In genomic region chr6:39824030-39824926, GRCh38 we compare ENCODE assay signal across 15 cellular contexts. TPM values are rescaled to one million over a fixed set of nuclear protein-coding genes. Genes with fewer than 3 reads are reported as not detected.
DNase-seq lines count a peak whose midpoint lies in the region; ATAC-seq and TF ChIP-seq lines count a peak whose summit lies in the region.
"Had no signal": no experiment of that assay in that cellular context is flagged by ENCODE, and none has a peak within 500 bp of the region (broad histone marks: within the 10 kb centered on the region; RNA-seq: fewer than 3 reads in every experiment).

No MANE protein-coding gene starts in this region.

- H4K8ac ChIP-seq in mesenchymal stem cell (ENCODE audit: low read length): peak overlapping the region; percentile 88

- peak overlapping the region; percentile 48 for H2BK15ac ChIP-seq in mesenchymal stem cell (ENCODE audit: low read depth, poor library complexity, severe bottlenecking)

- no peaks in the 10 kb centered on the region for H3K27me3 ChIP-seq in mesenchymal stem cell (ENCODE audit: control insufficient read depth in 1 of 2, insufficient read depth in 1 of 2, low read length in 2 of 2)
- H3K27me3 ChIP-seq in thoracic aorta (replicated peaks; ENCODE audit: insufficient read depth): no peaks in the 10 kb centered on the region

- peak overlapping the region; percentile 13 for H2AK5ac ChIP-seq in mesenchymal stem cell (ENCODE audit: low read length, severe bottlenecking)

- 84% methylated on average over 9 of the region's 9 CpGs for WGBS in mesenchymal stem cell

- DNase-seq in DMS53 (lab: John Stamatoyannopoulos, UW): peak; percentile 8
- no peak for DNase-seq in DMS53 treated with DMSO at 0.1 percent for 48 hours (lab: John Stamatoyannopoulos, UW; ENCODE audit: unreplicated experiment)
- no peak for DNase-seq in mesenchymal stem cell
- DNase-seq in thoracic aorta (ENCODE audit: low spot score): no peak
- DNase-seq in activated CD4-positive, alpha-beta T cell treated with anti-CD3 and anti-CD28 coated beads, Interleukin-2, amount 10 ng/mL, durations not matched to agents 24 days and 14 days: no peak
- DNase-seq: activated CD4-positive, CD25-positive, alpha-beta regulatory T cell; amniotic stem cell; CD8-positive, alpha-beta memory T cell; effector CD8-positive, alpha-beta T cell; mammary epithelial cell had no signal

- peak overlapping the region; percentile 2 for H2BK120ac ChIP-seq in mesenchymal stem cell (ENCODE audit: low read depth, low read length)

- H3K9me3 ChIP-seq in mesenchymal stem cell (ENCODE audit: control insufficient read depth, low read length): no peaks in the 10 kb centered on the region
- no peaks in the 10 kb centered on the region for H3K9me3 ChIP-seq in thoracic aorta

- H3K4me3 Mint-ChIP-seq in activated CD4-positive, alpha-beta T cell treated with anti-CD3 and anti-CD28 coated beads, Interleukin-2, amount 10 ng/mL, durations not matched to agents 24 days and 14 days: no peak overlapping the region
- H3K4me3 Mint-ChIP-seq: CD8-positive, alpha-beta memory T cell; stimulated activated naive CD8-positive, alpha-beta T cell treated with anti-CD3 and anti-CD28 coated beads, Interleukin-15, Interleukin-2, amounts not matched to agents 100 ng/mL and 50 ng/mL, for 24 hours had no signal

- no peak overlapping the region for H3K27ac Mint-ChIP-seq in activated CD4-positive, alpha-beta T cell treated with anti-CD3 and anti-CD28 coated beads, Interleukin-2, amount 10 ng/mL, durations not matched to agents 24 days and 14 days
- H3K27ac Mint-ChIP-seq: CD8-positive, alpha-beta memory T cell; stimulated activated naive CD8-positive, alpha-beta T cell treated with anti-CD3 and anti-CD28 coated beads, Interleukin-15, Interleukin-2, amounts not matched to agents 100 ng/mL and 50 ng/mL, for 24 hours had no signal

- no peak overlapping the region for H3K4me2 ChIP-seq in mesenchymal stem cell (ENCODE audit: low read length, poor library complexity, severe bottlenecking)

- H3K18ac ChIP-seq in mesenchymal stem cell (ENCODE audit: low read depth in 1 of 2, low read length in 2 of 2): peak overlapping the region; percentile 31 to 92

- no peak overlapping the region for H2AFZ ChIP-seq in mesenchymal stem cell (ENCODE audit: low read depth, low read length)

- intact Hi-C loops in activated CD4-positive, alpha-beta T cell treated with anti-CD3 and anti-CD28 coated beads, Interleukin-2, amount 10 ng/mL, durations not matched to agents 24 days and 14 days (cut with micrococcal nuclease): no loop called here

- H4K91ac ChIP-seq in mesenchymal stem cell (ENCODE audit: low read length): peak overlapping the region; percentile 86

- peaks cover 10% of the 10 kb centered on the region for H3K4me1 ChIP-seq in mesenchymal stem cell (ENCODE audit: control insufficient read depth, insufficient read depth, low read depth, low read length)
- H3K4me1 ChIP-seq in thoracic aorta (ENCODE audit: control insufficient read depth in 1 of 2, low read depth in 2 of 2): peaks cover 51 to 92% of the 10 kb centered on the region in 2 donors

- H3K79me1 ChIP-seq in mesenchymal stem cell (replicated peaks; ENCODE audit: low read length, poor library complexity, severe bottlenecking): peaks cover 20% of the 10 kb centered on the region

- H3K4me3 ChIP-seq in mesenchymal stem cell (ENCODE audit: insufficient read depth in 1 of 2, low read depth in 1 of 2, low read length in 2 of 2): no peak overlapping the region
- H3K4me3 ChIP-seq in thoracic aorta: no peak overlapping the region

- H3K27me3 Mint-ChIP-seq in activated CD4-positive, alpha-beta T cell treated with anti-CD3 and anti-CD28 coated beads, Interleukin-2, amount 10 ng/mL, durations not matched to agents 24 days and 14 days: no peaks in the 10 kb centered on the region

- H2BK5ac ChIP-seq in mesenchymal stem cell (ENCODE audit: low read depth, low read length, poor library complexity, severe bottlenecking): no peak overlapping the region

- no peak for TF ChIP-seq CTCF in thoracic aorta (IDR thresholded peaks at IDR 0.05)

- no peak overlapping the region for H3K9ac ChIP-seq in mesenchymal stem cell (ENCODE audit: low read length)

- peak overlapping the region; percentile 51 for H3K27ac ChIP-seq in angular gyrus (ENCODE audit: low read depth, low read length)
- H3K27ac ChIP-seq in mesenchymal stem cell (ENCODE audit: low read length, poor library complexity, severe bottlenecking): no peak overlapping the region
- H3K27ac ChIP-seq in thoracic aorta: peak overlapping the region; percentile 49 to 72
- H3K27ac ChIP-seq: 22Rv1 had no signal

- no peaks in the 10 kb centered on the region for H3K36me3 ChIP-seq in mesenchymal stem cell (ENCODE audit: control insufficient read depth in 1 of 2, insufficient read depth in 2 of 2, low read depth in 1 of 2, low read length in 2 of 2)
- no peaks in the 10 kb centered on the region for H3K36me3 ChIP-seq in thoracic aorta

- no peaks in the 10 kb centered on the region for H3K9me3 Mint-ChIP-seq in activated CD4-positive, alpha-beta T cell treated with anti-CD3 and anti-CD28 coated beads, Interleukin-2, amount 10 ng/mL, durations not matched to agents 24 days and 14 days
- H3K9me3 Mint-ChIP-seq: CD8-positive, alpha-beta memory T cell; stimulated activated naive CD8-positive, alpha-beta T cell treated with anti-CD3 and anti-CD28 coated beads, Interleukin-15, Interleukin-2, amounts not matched to agents 100 ng/mL and 50 ng/mL, for 24 hours had no signal

- no peaks in the 10 kb centered on the region for H3K36me3 Mint-ChIP-seq in activated CD4-positive, alpha-beta T cell treated with anti-CD3 and anti-CD28 coated beads, Interleukin-2, amount 10 ng/mL, durations not matched to agents 24 days and 14 days (ENCODE audit: low read depth)
- H3K36me3 Mint-ChIP-seq: CD8-positive, alpha-beta memory T cell had no signal

- H3K23ac ChIP-seq in mesenchymal stem cell (ENCODE audit: low read length in 2 of 2): peak overlapping the region in 1 of 2 experiments; percentile 14

- peak overlapping the region; percentile 71 to 99 for H3K4ac ChIP-seq in mesenchymal stem cell (ENCODE audit: low read depth in 1 of 2, low read length in 2 of 2)

- H3K14ac ChIP-seq in mesenchymal stem cell (ENCODE audit: low read length in 2 of 2): no peak overlapping the region

- H3K4me1 Mint-ChIP-seq in activated CD4-positive, alpha-beta T cell treated with anti-CD3 and anti-CD28 coated beads, Interleukin-2, amount 10 ng/mL, durations not matched to agents 24 days and 14 days: no peaks in the 10 kb centered on the region
- H3K4me1 Mint-ChIP-seq: CD8-positive, alpha-beta memory T cell had no signal

- no peak for ATAC-seq in thoracic aorta (ENCODE audit: insufficient number of reproducible peaks, low FRiP score, low read depth)
- ATAC-seq in GM19452 (IDR thresholded peaks at IDR 0.05; ENCODE audit: unreplicated experiment): no peak
- ATAC-seq in HG02759 (IDR thresholded peaks at IDR 0.05; ENCODE audit: unreplicated experiment): no peak

- peak overlapping the region; percentile 70 to 93 for H2BK12ac ChIP-seq in mesenchymal stem cell (ENCODE audit: low read length in 2 of 2)

RNA-seq across cellular contexts. Expression of gene DAAM2, which starts 32.1 kb away (rescaled TPM):
- 36.4 TPM for polyA plus RNA-seq in mesenchymal stem cell (2013, experiment 1 of 2)
- 35.2 TPM for polyA plus RNA-seq in mesenchymal stem cell (2013, experiment 2 of 2)
- 10 to 100 TPM; 61.5 to 71.5 TPM for total RNA-seq in thoracic aorta
- total RNA-seq in activated CD4-positive, alpha-beta T cell treated with anti-CD3 and anti-CD28 coated beads, Interleukin-2, amount 10 ng/mL, durations not matched to agents 24 days and 14 days: not detected in 2 replicates
- total RNA-seq: CD8-positive, alpha-beta memory T cell had no signal
- polyA plus RNA-seq: CD8-positive, alpha-beta memory T cell had no signal

Comparison
In these comparisons a context has a peak if more than half of its experiments do, and no peak if none do; other contexts are left out.
1. RNA of gene DAAM2, which starts 32.1 kb away (total RNA-seq): 61.5 to 71.5 TPM in thoracic aorta; not detected in activated CD4-positive, alpha-beta T cell treated with anti-CD3 and anti-CD28 coated beads, Interleukin-2, amount 10 ng/mL, durations not matched to agents 24 days and 14 days; every median in the first group is over 10 times any median in the second.